1 cellular context compared by ENCODE assay signal in the genomic region with DNA sequence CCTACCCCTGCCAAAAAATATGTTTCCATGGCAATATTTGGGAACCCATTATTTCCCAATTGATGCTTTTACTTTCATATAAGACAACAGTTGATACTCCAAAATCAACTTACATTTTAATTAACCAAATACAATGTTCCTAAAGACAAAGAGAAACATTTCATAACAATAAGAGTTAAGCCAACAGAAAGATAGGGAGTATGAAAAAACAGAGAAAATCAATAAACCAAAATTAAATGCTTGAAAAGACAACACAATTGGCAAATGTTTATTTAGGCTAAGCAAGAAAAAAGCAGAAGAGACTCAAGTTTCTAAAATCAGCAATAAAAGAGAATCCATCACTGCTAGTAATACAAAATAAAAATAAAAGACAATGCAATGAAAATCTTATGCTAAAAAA.
TF ChIP-seq lines count a peak whose summit lies in the region.

No MANE protein-coding gene starts in this region.

TF ChIP-seq in K562, 482 proteins besides CTCF, POLR2A, EP300 and RAD21 (continues in another document):
- TF ChIP-seq FOXK2 (conservative IDR thresholded peaks at IDR 0.05 in 1 of 2, IDR thresholded peaks at IDR 0.05 in 1 of 2; ENCODE audit: low read depth in 2 of 2) = no peak
- TF ChIP-seq ZNF76 (CRISPR knock-in tag; IDR thresholded peaks at IDR 0.05; ENCODE audit: borderline replicate concordance) = peak; percentile 76; the same call in 1 of the 2 replicates
- TF ChIP-seq ZNF764 (CRISPR knock-in tag; IDR thresholded peaks at IDR 0.05; ENCODE audit: low read depth) = no peak
- TF ChIP-seq RBM25 (IDR thresholded peaks at IDR 0.05; ENCODE audit: low read depth, low read length, severe bottlenecking) = no peak
- no peak for TF ChIP-seq CREBBP (IDR thresholded peaks at IDR 0.05; ENCODE audit: low read depth, low read length)
- peak; percentile 47; the same call in 1 of the 2 replicates for TF ChIP-seq ZNF316 (IDR thresholded peaks at IDR 0.05)
- TF ChIP-seq ZNF696 (CRISPR knock-in tag; conservative IDR thresholded peaks at IDR 0.05) = peak; percentile 72; the same call in 1 of the 2 replicates
- TF ChIP-seq BRD4 (IDR thresholded peaks at IDR 0.05) = no peak
- TF ChIP-seq ARID2 (IDR thresholded peaks at IDR 0.05) = no peak
- TF ChIP-seq ATF7 (IDR thresholded peaks at IDR 0.05) = no peak
- TF ChIP-seq, protein P1, sequence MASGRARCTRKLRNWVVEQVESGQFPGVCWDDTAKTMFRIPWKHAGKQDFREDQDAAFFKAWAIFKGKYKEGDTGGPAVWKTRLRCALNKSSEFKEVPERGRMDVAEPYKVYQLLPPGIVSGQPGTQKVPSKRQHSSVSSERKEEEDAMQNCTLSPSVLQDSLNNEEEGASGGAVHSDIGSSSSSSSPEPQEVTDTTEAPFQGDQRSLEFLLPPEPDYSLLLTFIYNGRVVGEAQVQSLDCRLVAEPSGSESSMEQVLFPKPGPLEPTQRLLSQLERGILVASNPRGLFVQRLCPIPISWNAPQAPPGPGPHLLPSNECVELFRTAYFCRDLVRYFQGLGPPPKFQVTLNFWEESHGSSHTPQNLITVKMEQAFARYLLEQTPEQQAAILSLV (tag; IDR thresholded peaks at IDR 0.05) = no peak
- TF ChIP-seq EZH2 (IDR thresholded peaks at IDR 0.05; ENCODE audit: borderline replicate concordance, low read depth, low read length) = no peak
- TF ChIP-seq, protein P2, sequence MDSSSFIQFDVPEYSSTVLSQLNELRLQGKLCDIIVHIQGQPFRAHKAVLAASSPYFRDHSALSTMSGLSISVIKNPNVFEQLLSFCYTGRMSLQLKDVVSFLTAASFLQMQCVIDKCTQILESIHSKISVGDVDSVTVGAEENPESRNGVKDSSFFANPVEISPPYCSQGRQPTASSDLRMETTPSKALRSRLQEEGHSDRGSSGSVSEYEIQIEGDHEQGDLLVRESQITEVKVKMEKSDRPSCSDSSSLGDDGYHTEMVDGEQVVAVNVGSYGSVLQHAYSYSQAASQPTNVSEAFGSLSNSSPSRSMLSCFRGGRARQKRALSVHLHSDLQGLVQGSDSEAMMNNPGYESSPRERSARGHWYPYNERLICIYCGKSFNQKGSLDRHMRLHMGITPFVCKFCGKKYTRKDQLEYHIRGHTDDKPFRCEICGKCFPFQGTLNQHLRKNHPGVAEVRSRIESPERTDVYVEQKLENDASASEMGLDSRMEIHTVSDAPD (CRISPR knock-in tag; IDR thresholded peaks at IDR 0.05) = no peak
- TF ChIP-seq KLF16 (IDR thresholded peaks at IDR 0.05) = no peak
- TF ChIP-seq, protein P3, sequence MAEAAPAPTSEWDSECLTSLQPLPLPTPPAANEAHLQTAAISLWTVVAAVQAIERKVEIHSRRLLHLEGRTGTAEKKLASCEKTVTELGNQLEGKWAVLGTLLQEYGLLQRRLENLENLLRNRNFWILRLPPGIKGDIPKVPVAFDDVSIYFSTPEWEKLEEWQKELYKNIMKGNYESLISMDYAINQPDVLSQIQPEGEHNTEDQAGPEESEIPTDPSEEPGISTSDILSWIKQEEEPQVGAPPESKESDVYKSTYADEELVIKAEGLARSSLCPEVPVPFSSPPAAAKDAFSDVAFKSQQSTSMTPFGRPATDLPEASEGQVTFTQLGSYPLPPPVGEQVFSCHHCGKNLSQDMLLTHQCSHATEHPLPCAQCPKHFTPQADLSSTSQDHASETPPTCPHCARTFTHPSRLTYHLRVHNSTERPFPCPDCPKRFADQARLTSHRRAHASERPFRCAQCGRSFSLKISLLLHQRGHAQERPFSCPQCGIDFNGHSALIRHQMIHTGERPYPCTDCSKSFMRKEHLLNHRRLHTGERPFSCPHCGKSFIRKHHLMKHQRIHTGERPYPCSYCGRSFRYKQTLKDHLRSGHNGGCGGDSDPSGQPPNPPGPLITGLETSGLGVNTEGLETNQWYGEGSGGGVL (CRISPR knock-in tag; IDR thresholded peaks at IDR 0.05) = peak; percentile 38; the same call in 1 of the 2 replicates
- TF ChIP-seq NFXL1 (CRISPR knock-in tag; IDR thresholded peaks at IDR 0.05) = 0 out of 2 replicates have a peak, but pooled peaks have one; percentile 23
- TF ChIP-seq, protein P4, sequence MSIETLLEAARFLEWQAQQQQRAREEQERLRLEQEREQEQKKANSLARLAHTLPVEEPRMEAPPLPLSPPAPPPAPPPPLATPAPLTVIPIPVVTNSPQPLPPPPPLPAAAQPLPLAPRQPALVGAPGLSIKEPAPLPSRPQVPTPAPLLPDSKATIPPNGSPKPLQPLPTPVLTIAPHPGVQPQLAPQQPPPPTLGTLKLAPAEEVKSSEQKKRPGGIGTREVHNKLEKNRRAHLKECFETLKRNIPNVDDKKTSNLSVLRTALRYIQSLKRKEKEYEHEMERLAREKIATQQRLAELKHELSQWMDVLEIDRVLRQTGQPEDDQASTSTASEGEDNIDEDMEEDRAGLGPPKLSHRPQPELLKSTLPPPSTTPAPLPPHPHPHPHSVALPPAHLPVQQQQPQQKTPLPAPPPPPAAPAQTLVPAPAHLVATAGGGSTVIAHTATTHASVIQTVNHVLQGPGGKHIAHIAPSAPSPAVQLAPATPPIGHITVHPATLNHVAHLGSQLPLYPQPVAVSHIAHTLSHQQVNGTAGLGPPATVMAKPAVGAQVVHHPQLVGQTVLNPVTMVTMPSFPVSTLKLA (conservative IDR thresholded peaks at IDR 0.05) = 0 out of 4 replicates have a peak, but pooled peaks of 1 of the 2 experiments have one; percentile 0
- no peak for TF ChIP-seq ZNF766 (CRISPR knock-in tag; conservative IDR thresholded peaks at IDR 0.05)
- peak; percentile 48 for TF ChIP-seq CBX8 (IDR thresholded peaks at IDR 0.05; ENCODE audit: borderline replicate concordance, extremely low read depth, low read depth, low read length, poor library complexity, severe bottlenecking)
- 0 out of 4 replicates have a peak, but pooled peaks of 1 of the 2 experiments have one; percentile 25 for TF ChIP-seq ARNT (IDR thresholded peaks at IDR 0.05)
- TF ChIP-seq, protein P5, sequence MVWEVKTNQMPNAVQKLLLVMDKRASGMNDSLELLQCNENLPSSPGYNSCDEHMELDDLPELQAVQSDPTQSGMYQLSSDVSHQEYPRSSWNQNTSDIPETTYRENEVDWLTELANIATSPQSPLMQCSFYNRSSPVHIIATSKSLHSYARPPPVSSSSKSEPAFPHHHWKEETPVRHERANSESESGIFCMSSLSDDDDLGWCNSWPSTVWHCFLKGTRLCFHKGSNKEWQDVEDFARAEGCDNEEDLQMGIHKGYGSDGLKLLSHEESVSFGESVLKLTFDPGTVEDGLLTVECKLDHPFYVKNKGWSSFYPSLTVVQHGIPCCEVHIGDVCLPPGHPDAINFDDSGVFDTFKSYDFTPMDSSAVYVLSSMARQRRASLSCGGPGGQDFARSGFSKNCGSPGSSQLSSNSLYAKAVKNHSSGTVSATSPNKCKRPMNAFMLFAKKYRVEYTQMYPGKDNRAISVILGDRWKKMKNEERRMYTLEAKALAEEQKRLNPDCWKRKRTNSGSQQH (CRISPR knock-in tag; IDR thresholded peaks at IDR 0.05) = 0 out of 2 replicates have a peak, but pooled peaks have one; percentile 36
- no peak for TF ChIP-seq IFI16 (CRISPR knock-in tag; IDR thresholded peaks at IDR 0.05)
- TF ChIP-seq, protein P6, sequence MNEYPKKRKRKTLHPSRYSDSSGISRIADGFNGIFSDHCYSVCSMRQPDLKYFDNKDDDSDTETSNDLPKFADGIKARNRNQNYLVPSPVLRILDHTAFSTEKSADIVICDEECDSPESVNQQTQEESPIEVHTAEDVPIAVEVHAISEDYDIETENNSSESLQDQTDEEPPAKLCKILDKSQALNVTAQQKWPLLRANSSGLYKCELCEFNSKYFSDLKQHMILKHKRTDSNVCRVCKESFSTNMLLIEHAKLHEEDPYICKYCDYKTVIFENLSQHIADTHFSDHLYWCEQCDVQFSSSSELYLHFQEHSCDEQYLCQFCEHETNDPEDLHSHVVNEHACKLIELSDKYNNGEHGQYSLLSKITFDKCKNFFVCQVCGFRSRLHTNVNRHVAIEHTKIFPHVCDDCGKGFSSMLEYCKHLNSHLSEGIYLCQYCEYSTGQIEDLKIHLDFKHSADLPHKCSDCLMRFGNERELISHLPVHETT (CRISPR knock-in tag; conservative IDR thresholded peaks at IDR 0.05 in 1 of 2, IDR thresholded peaks at IDR 0.05 in 1 of 2) = no peak
- TF ChIP-seq SREBF2 (CRISPR knock-in tag; IDR thresholded peaks at IDR 0.05) = no peak
- no peak for TF ChIP-seq CHCHD3 (CRISPR knock-in tag; IDR thresholded peaks at IDR 0.05)
- TF ChIP-seq, protein P7, sequence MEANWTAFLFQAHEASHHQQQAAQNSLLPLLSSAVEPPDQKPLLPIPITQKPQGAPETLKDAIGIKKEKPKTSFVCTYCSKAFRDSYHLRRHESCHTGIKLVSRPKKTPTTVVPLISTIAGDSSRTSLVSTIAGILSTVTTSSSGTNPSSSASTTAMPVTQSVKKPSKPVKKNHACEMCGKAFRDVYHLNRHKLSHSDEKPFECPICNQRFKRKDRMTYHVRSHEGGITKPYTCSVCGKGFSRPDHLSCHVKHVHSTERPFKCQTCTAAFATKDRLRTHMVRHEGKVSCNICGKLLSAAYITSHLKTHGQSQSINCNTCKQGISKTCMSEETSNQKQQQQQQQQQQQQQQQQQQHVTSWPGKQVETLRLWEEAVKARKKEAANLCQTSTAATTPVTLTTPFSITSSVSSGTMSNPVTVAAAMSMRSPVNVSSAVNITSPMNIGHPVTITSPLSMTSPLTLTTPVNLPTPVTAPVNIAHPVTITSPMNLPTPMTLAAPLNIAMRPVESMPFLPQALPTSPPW (CRISPR knock-in tag; IDR thresholded peaks at IDR 0.05) = 0 out of 2 replicates have a peak, but pooled peaks have one; percentile 13
- TF ChIP-seq NFYB (IDR thresholded peaks at IDR 0.05; ENCODE audit: extremely low read depth, insufficient read length) = no peak
- TF ChIP-seq ASH1L (IDR thresholded peaks at IDR 0.05; ENCODE audit: borderline replicate concordance, low read depth, partially characterized antibody) = peak; percentile 33
- TF ChIP-seq, protein P8, sequence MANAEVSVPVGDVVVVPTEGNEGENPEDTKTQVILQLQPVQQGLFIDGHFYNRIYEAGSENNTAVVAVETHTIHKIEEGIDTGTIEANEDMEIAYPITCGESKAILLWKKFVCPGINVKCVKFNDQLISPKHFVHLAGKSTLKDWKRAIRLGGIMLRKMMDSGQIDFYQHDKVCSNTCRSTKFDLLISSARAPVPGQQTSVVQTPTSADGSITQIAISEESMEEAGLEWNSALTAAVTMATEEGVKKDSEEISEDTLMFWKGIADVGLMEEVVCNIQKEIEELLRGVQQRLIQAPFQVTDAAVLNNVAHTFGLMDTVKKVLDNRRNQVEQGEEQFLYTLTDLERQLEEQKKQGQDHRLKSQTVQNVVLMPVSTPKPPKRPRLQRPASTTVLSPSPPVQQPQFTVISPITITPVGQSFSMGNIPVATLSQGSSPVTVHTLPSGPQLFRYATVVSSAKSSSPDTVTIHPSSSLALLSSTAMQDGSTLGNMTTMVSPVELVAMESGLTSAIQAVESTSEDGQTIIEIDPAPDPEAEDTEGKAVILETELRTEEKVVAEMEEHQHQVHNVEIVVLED (CRISPR knock-in tag; IDR thresholded peaks at IDR 0.05) = 0 out of 2 replicates have a peak, but pooled peaks have one; percentile 16
- TF ChIP-seq ZFP36 (IDR thresholded peaks at IDR 0.05; ENCODE audit: low read depth, low read length, partially characterized antibody) = no peak
- TF ChIP-seq OTX1 (CRISPR knock-in tag; IDR thresholded peaks at IDR 0.05) = 0 out of 2 replicates have a peak, but pooled peaks have one; percentile 69
- TF ChIP-seq, protein P9, sequence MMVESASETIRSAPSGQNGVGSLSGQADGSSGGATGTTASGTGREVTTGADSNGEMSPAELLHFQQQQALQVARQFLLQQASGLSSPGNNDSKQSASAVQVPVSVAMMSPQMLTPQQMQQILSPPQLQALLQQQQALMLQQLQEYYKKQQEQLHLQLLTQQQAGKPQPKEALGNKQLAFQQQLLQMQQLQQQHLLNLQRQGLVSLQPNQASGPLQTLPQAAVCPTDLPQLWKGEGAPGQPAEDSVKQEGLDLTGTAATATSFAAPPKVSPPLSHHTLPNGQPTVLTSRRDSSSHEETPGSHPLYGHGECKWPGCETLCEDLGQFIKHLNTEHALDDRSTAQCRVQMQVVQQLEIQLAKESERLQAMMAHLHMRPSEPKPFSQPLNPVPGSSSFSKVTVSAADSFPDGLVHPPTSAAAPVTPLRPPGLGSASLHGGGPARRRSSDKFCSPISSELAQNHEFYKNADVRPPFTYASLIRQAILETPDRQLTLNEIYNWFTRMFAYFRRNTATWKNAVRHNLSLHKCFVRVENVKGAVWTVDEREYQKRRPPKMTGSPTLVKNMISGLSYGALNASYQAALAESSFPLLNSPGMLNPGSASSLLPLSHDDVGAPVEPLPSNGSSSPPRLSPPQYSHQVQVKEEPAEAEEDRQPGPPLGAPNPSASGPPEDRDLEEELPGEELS (CRISPR knock-in tag; IDR thresholded peaks at IDR 0.05; ENCODE audit: borderline replicate concordance) = no peak
- no peak for TF ChIP-seq FIP1L1 (IDR thresholded peaks at IDR 0.05; ENCODE audit: low read depth, low read length, poor library complexity, severe bottlenecking)
- 0 out of 2 replicates have a peak, but pooled peaks have one; percentile 12 for TF ChIP-seq ZFP30 (CRISPR knock-in tag; IDR thresholded peaks at IDR 0.05; ENCODE audit: borderline replicate concordance)
- 0 out of 2 replicates have a peak, but pooled peaks have one; percentile 44 for TF ChIP-seq ETV1 (tag; conservative IDR thresholded peaks at IDR 0.05; ENCODE audit: low read depth)
- TF ChIP-seq ADNP (tag; IDR thresholded peaks at IDR 0.05) = peak; percentile 38; the same call in 1 of the 2 replicates
- TF ChIP-seq ZNF140 (CRISPR knock-in tag; IDR thresholded peaks at IDR 0.05) = peak; percentile 34; the same call in 1 of the 2 replicates
- TF ChIP-seq HLTF (IDR thresholded peaks at IDR 0.05) = 0 out of 2 replicates have a peak, but pooled peaks have one; percentile 55
- no peak for TF ChIP-seq ZNF75A (CRISPR knock-in tag; IDR thresholded peaks at IDR 0.05)
- TF ChIP-seq RBM39 (optimal IDR thresholded peaks at IDR 0.05; ENCODE audit: low read depth, low read length) = no peak
- TF ChIP-seq DMBX1 (CRISPR knock-in tag; IDR thresholded peaks at IDR 0.05; ENCODE audit: borderline replicate concordance) = peak; percentile 24; the same call in 1 of the 2 replicates
- TF ChIP-seq RUNX1 (IDR thresholded peaks at IDR 0.05; ENCODE audit: low read depth) = no peak
- no peak for TF ChIP-seq TRIM28 (IDR thresholded peaks at IDR 0.05)
- TF ChIP-seq, protein P10, sequence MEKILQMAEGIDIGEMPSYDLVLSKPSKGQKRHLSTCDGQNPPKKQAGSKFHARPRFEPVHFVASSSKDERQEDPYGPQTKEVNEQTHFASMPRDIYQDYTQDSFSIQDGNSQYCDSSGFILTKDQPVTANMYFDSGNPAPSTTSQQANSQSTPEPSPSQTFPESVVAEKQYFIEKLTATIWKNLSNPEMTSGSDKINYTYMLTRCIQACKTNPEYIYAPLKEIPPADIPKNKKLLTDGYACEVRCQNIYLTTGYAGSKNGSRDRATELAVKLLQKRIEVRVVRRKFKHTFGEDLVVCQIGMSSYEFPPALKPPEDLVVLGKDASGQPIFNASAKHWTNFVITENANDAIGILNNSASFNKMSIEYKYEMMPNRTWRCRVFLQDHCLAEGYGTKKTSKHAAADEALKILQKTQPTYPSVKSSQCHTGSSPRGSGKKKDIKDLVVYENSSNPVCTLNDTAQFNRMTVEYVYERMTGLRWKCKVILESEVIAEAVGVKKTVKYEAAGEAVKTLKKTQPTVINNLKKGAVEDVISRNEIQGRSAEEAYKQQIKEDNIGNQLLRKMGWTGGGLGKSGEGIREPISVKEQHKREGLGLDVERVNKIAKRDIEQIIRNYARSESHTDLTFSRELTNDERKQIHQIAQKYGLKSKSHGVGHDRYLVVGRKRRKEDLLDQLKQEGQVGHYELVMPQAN (IDR thresholded peaks at IDR 0.05; ENCODE audit: borderline replicate concordance) = no peak
- TF ChIP-seq ZNF134 (CRISPR knock-in tag; conservative IDR thresholded peaks at IDR 0.05) = 0 out of 2 replicates have a peak, but pooled peaks have one; percentile 31
